8 cellular contexts compared by ENCODE assay signal in the genomic region with DNA sequence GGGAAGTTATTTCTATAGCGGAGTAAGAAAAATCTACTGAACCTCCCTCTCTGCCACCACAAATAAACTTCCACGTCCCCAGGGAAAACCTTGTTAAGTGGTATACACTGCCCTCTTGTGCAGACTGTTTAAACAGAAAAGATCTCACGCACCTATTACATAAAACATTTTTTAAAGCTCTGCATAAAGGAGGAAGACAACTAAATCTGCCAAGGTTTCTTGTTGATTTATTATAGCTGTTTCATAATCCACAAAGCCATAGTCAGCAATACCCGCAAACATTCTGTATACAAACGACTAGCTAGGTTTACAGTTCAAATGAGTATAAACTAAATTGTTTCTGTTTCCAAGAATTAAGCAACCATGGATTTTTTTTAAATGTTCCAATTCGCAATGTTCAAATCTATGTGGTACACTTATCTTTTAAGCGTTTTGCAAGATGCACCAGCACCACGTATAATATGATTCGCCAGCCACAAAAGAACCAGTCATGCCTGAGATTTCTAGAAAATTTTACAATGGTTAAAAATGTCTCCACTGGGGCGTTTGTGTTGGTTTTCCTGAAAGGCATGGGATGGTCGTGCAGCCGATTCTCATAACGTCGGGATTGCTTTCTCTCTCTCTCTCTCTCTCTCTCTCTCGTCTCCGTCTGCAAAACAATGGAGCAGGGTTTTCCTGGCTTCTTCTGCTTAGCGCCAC.
DNase-seq lines count a peak whose midpoint lies in the region; ATAC-seq lines count a peak whose summit lies in the region.

No MANE protein-coding gene starts in this region.

- peaks cover 4 to 8% (median 8%) of the 10 kb centered on the region in 3 donors for H3K27me3 Mint-ChIP-seq in immature natural killer cell (ENCODE audit: low read depth in 3 of 3)

- H3K36me3 Mint-ChIP-seq in immature natural killer cell: no peaks in the 10 kb centered on the region

- H3K27ac Mint-ChIP-seq in immature natural killer cell: no peak overlapping the region

- H3K4me3 Mint-ChIP-seq in immature natural killer cell: no peak overlapping the region

- DNase-seq in GM04504 (ENCODE audit: low read depth) (peak; percentile 78), NOMO-1 treated with DMSO at 0.1 percent for 48 hours (lab: John Stamatoyannopoulos, UW; ENCODE audit: unreplicated experiment) (peak; percentile 93), putamen (ENCODE audit: low spot score) (peak; percentile 1), middle frontal gyrus (ENCODE audit: extremely low spot score, low spot score) (no peak), mesenteric fat pad (ENCODE audit: low spot score) (no peak), immature natural killer cell (no peak)
- DNase-seq in activated T-cell treated with anti-CD3 and anti-CD28 coated beads, Interleukin-2, amount 50 U/mL, for 1 hour: no peak

- peak; percentile 74 for ATAC-seq in esophagus mucosa

- no peaks in the 10 kb centered on the region for H3K4me1 Mint-ChIP-seq in immature natural killer cell

- no peaks in the 10 kb centered on the region for H3K9me3 Mint-ChIP-seq in immature natural killer cell

Comparison
In these comparisons a context has a peak if more than half of its experiments do, and no peak if none do; other contexts are left out.
1. DNase-seq: peak in GM04504 (single experiment), NOMO-1 treated with DMSO at 0.1 percent for 48 hours (single experiment) and putamen (single experiment); none in middle frontal gyrus (single experiment), mesenteric fat pad (single experiment), immature natural killer cell (0 of 3) and activated T-cell treated with anti-CD3 and anti-CD28 coated beads, Interleukin-2, amount 50 U/mL, for 1 hour (single experiment).